1 cellular context compared by ENCODE assay signal in genomic region chr19:33905473-33905936, GRCh38.
TF ChIP-seq lines count a peak whose summit lies in the region.

No MANE protein-coding gene starts in this region.

TF ChIP-seq in WTC11, 78 proteins besides CTCF, POLR2A, EP300 and RAD21 (continued from another document):
- TF ChIP-seq STAT6 (CRISPR knock-in tag; conservative IDR thresholded peaks at IDR 0.05; ENCODE audit: low read depth) = no peak
- TF ChIP-seq ZNF263 (CRISPR knock-in tag; IDR thresholded peaks at IDR 0.05; ENCODE audit: low read depth) = no peak
- TF ChIP-seq E2F4 (CRISPR knock-in tag; IDR thresholded peaks at IDR 0.05; ENCODE audit: borderline replicate concordance, low read depth) = no peak
- TF ChIP-seq ARID4B (CRISPR knock-in tag; IDR thresholded peaks at IDR 0.05; ENCODE audit: borderline replicate concordance) = no peak
- TF ChIP-seq FOXK1 (CRISPR knock-in tag; IDR thresholded peaks at IDR 0.05) = 0 out of 2 replicates have a peak, but pooled peaks have one; percentile 22
- TF ChIP-seq FOXP1 (CRISPR knock-in tag; IDR thresholded peaks at IDR 0.05; ENCODE audit: borderline replicate concordance) = 0 out of 2 replicates have a peak, but pooled peaks have one; percentile 38
- TF ChIP-seq FOXP4 (CRISPR knock-in tag; IDR thresholded peaks at IDR 0.05) = 0 out of 2 replicates have a peak, but pooled peaks have one; percentile 56
- peak; percentile 55; the same call in 1 of the 2 replicates for TF ChIP-seq SP1 (CRISPR knock-in tag; conservative IDR thresholded peaks at IDR 0.05)
- TF ChIP-seq ZNF219 (CRISPR knock-in tag; IDR thresholded peaks at IDR 0.05; ENCODE audit: borderline replicate concordance) = 0 out of 2 replicates have a peak, but pooled peaks have one; percentile 26
TF ChIP-seq in WTC11: peak in this region for 7.
